Comparison of ENCODE assay signal across 14 cellular contexts in genomic region chr14:81162941-81163340, GRCh38. TPM values are rescaled to one million over a fixed set of nuclear protein-coding genes. Genes with fewer than 3 reads are reported as not detected.
DNase-seq lines count a peak whose midpoint lies in the region; ATAC-seq and TF ChIP-seq lines count a peak whose summit lies in the region.
"Had no signal": no experiment of that assay in that cellular context is flagged by ENCODE, and none has a peak within 500 bp of the region (broad histone marks: within the 10 kb centered on the region; RNA-seq: fewer than 3 reads in every experiment).

No MANE protein-coding gene starts in this region.

- H2BK5ac ChIP-seq in trophoblast cell (ENCODE audit: low read depth, low read length, poor library complexity): no peak overlapping the region

- no peak overlapping the region for H3K4me3 ChIP-seq in OCI-LY7 (ENCODE audit: low read depth, low read length, poor library complexity, severe bottlenecking)
- no peak overlapping the region for H3K4me3 ChIP-seq in brain microvascular endothelial cell (ENCODE audit: low read depth, low read length)
- no peak overlapping the region for H3K4me3 ChIP-seq in trophoblast cell (ENCODE audit: low read depth, low read length)
- H3K4me3 ChIP-seq in endodermal cell (ENCODE audit: low read length): no peak overlapping the region
- H3K4me3 ChIP-seq: spleen, suprapubic skin had no signal

- H2AFZ ChIP-seq in OCI-LY7 (ENCODE audit: low read length): no peak overlapping the region
- no peak overlapping the region for H2AFZ ChIP-seq in trophoblast cell (ENCODE audit: insufficient read depth, low read length, poor library complexity)

- TF ChIP-seq CTCF in OCI-LY7 (conservative IDR thresholded peaks at IDR 0.05; ENCODE audit: low read length) (no peak), brain microvascular endothelial cell (IDR thresholded peaks at IDR 0.05; ENCODE audit: low read depth, low read length, missing control alignments) (no peak), endodermal cell (conservative IDR thresholded peaks at IDR 0.05) (no peak)

- H3K27ac ChIP-seq in OCI-LY7 (ENCODE audit: low read depth, low read length, poor library complexity, severe bottlenecking) (no peak overlapping the region), brain microvascular endothelial cell (no peak overlapping the region), trophoblast cell (ENCODE audit: low read depth, low read length) (no peak overlapping the region), endodermal cell (ENCODE audit: low read depth, low read length) (no peak overlapping the region)
- H3K27ac ChIP-seq: suprapubic skin had no signal

- H4K20me1 ChIP-seq in OCI-LY7 (ENCODE audit: insufficient read depth, low read length): no peaks in the 10 kb centered on the region

- no peak overlapping the region for H4K8ac ChIP-seq in trophoblast cell (ENCODE audit: low read depth, low read length)

- H2BK12ac ChIP-seq in trophoblast cell (ENCODE audit: low read length): no peak overlapping the region

- CTCF ChIA-PET in OCI-LY7 (lab: Charles Lee; ENCODE audit: unreplicated experiment): no interaction called here

- H3K79me2 ChIP-seq in OCI-LY7 (ENCODE audit: insufficient read depth, low read depth, low read length): no peaks in the 10 kb centered on the region
- no peaks in the 10 kb centered on the region for H3K79me2 ChIP-seq in trophoblast cell (ENCODE audit: control insufficient read depth, insufficient read depth, low read length, poor library complexity)

- no peak overlapping the region for H2BK120ac ChIP-seq in trophoblast cell (ENCODE audit: insufficient read depth, low read length, poor library complexity)

- POLR2A ChIA-PET in OCI-LY7 (lab: Charles Lee): interaction anchor here (0.6 to 1.4 kb wide), 5 partner anchors 16 to 171 kb away, joined by 3 to 4 read pairs (median 3); no protein-coding TSS in a partner anchor

- no peaks in the 10 kb centered on the region for H3K27me3 ChIP-seq in brain microvascular endothelial cell (replicated peaks)
- no peaks in the 10 kb centered on the region for H3K27me3 ChIP-seq in trophoblast cell (ENCODE audit: insufficient read depth, low read length)
- no peaks in the 10 kb centered on the region for H3K27me3 ChIP-seq in endodermal cell (ENCODE audit: control insufficient read depth, insufficient read depth, low read length, poor library complexity, severe bottlenecking)
- H3K27me3 ChIP-seq: spleen, suprapubic skin had no signal

- H4K12ac ChIP-seq in trophoblast cell (ENCODE audit: low read depth, low read length): no peak overlapping the region

- H4K91ac ChIP-seq in trophoblast cell (ENCODE audit: low read depth, low read length): no peak overlapping the region

- DNase-seq in HS-5 (ENCODE audit: low read depth) (peak; percentile 38), OCI-LY7 (ENCODE audit: low spot score) (peak; percentile 12), brain microvascular endothelial cell (peak; percentile 9), trophoblast cell (peak; percentile 22 to 26), endodermal cell (no peak)
- DNase-seq: activated T-cell treated with anti-CD3 and anti-CD28 coated beads for 4 hours, HFFc6, NCI-H1694 treated with DMSO at 0.1 percent for 48 hours, NCI-H526, spleen had no signal

- H3K9me3 ChIP-seq in OCI-LY7 (ENCODE audit: low read length) (no peaks in the 10 kb centered on the region), trophoblast cell (ENCODE audit: insufficient read depth, low read depth, low read length) (no peaks in the 10 kb centered on the region), endodermal cell (ENCODE audit: control insufficient read depth, low read length) (no peaks in the 10 kb centered on the region)
- H3K9me3 ChIP-seq: suprapubic skin had no signal

- H3K4ac ChIP-seq in trophoblast cell (ENCODE audit: low read depth, low read length): no peak overlapping the region

- no peak overlapping the region for H2AK5ac ChIP-seq in trophoblast cell (ENCODE audit: low read length)

- intact Hi-C loops in OCI-LY7 (cut with micrococcal nuclease; ENCODE audit: unreplicated experiment): no loop called here

- H3K4me1 Mint-ChIP-seq in endodermal cell: peaks cover 5% of the 10 kb centered on the region

- no peaks in the 10 kb centered on the region for H3K27me3 Mint-ChIP-seq in endodermal cell (ENCODE audit: insufficient read depth)

- H3K4me1 ChIP-seq in OCI-LY7 (ENCODE audit: insufficient read depth, low read length, poor library complexity, severe bottlenecking): peaks cover 10% of the 10 kb centered on the region
- H3K4me1 ChIP-seq in trophoblast cell (ENCODE audit: control insufficient read depth in 1 of 2, insufficient read depth in 2 of 2, low read length in 2 of 2): no peaks in the 10 kb centered on the region
- H3K4me1 ChIP-seq in endodermal cell (ENCODE audit: control insufficient read depth, insufficient read depth, low read length): no peaks in the 10 kb centered on the region
- H3K4me1 ChIP-seq: suprapubic skin had no signal

- H3K4me3 Mint-ChIP-seq in endodermal cell: no peak overlapping the region
- H3K4me3 Mint-ChIP-seq: HFFc6 had no signal

- H3K36me3 ChIP-seq in OCI-LY7 (ENCODE audit: insufficient read depth, low read length) (no peaks in the 10 kb centered on the region), brain microvascular endothelial cell (replicated peaks) (no peaks in the 10 kb centered on the region), trophoblast cell (ENCODE audit: control insufficient read depth in 1 of 2, insufficient read depth in 2 of 2, low read length in 2 of 2) (no peaks in the 10 kb centered on the region), endodermal cell (ENCODE audit: control insufficient read depth, insufficient read depth, low read length) (no peaks in the 10 kb centered on the region)
- H3K36me3 ChIP-seq: spleen, suprapubic skin had no signal

- H3K27ac Mint-ChIP-seq in endodermal cell: no peak overlapping the region
- H3K27ac Mint-ChIP-seq: HFFc6 had no signal

- ATAC-seq in HG03354 (IDR thresholded peaks at IDR 0.05; ENCODE audit: poor library complexity, severe bottlenecking, unreplicated experiment) (no peak), HG03135 (IDR thresholded peaks at IDR 0.05; ENCODE audit: unreplicated experiment) (no peak), GM21717 (IDR thresholded peaks at IDR 0.05; ENCODE audit: unreplicated experiment) (no peak)

- H3K9ac ChIP-seq in trophoblast cell (ENCODE audit: low read length): no peak overlapping the region
- H3K9ac ChIP-seq in endodermal cell (ENCODE audit: extremely low read depth, low read length, poor library complexity, severe bottlenecking): no peak overlapping the region

- H3K14ac ChIP-seq in trophoblast cell (ENCODE audit: low read length): no peak overlapping the region

- in situ Hi-C loops in brain microvascular endothelial cell (cut with HindIII; ENCODE audit: low pct_ligation_motif_present, low sequenced_read_pairs): no loop called here

- H3K9me3 Mint-ChIP-seq in endodermal cell: no peaks in the 10 kb centered on the region
- H3K9me3 Mint-ChIP-seq: HFFc6 had no signal

- no peaks in the 10 kb centered on the region for H3K79me1 ChIP-seq in trophoblast cell (ENCODE audit: low read length)

- no peak overlapping the region for H3K23ac ChIP-seq in trophoblast cell (ENCODE audit: low read length)

- H3K4me2 ChIP-seq in OCI-LY7 (ENCODE audit: low read length): no peak overlapping the region
- H3K4me2 ChIP-seq in trophoblast cell (ENCODE audit: low read length): no peak overlapping the region

- no CpG with 5 or more reads among the region's 3 CpGs for WGBS in trophoblast cell (ENCODE audit: extremely low coverage, insufficient coverage, insufficient read length)
- WGBS in endodermal cell (ENCODE audit: insufficient coverage in 1 of 2, insufficient read length in 1 of 2), 2 experiments: 98 to 100% methylated on average over 2 to 3 of the region's 3 CpGs

- no TSS peak for BruUV-seq in OCI-LY7 (replicated peaks; lab: Mats Ljungman, UMichigan)

- H3K18ac ChIP-seq in trophoblast cell (ENCODE audit: low read length): no peak overlapping the region

- H3K9me2 ChIP-seq in OCI-LY7 (ENCODE audit: insufficient read depth, low read length): no peaks in the 10 kb centered on the region

- H3K36me3 Mint-ChIP-seq in endodermal cell (ENCODE audit: low read depth): no peaks in the 10 kb centered on the region

RNA-seq across cellular contexts. Expression of gene GTF2A1, which starts 57.8 kb away (rescaled TPM):
- 32.5 and 35.1 TPM in 2 replicates for total RNA-seq in OCI-LY7 (2014; rRNA removed; shearing (Covaris generic))
- total RNA-seq in OCI-LY7 (2022) (69.8 and 70.6 TPM in 2 replicates), endodermal cell (10 to 100 TPM; 34.3 to 34.4 TPM)
- polyA plus RNA-seq in trophoblast cell (2013): 21.0 and 22.7 TPM in 2 replicates
- polyA plus RNA-seq in endodermal cell (2013, experiment 1 of 2): 31.2 TPM
- polyA plus RNA-seq in endodermal cell (2013, experiment 2 of 2): 38.5 TPM
